Comparison of ENCODE assay signal across 8 cellular contexts in the genomic region with DNA sequence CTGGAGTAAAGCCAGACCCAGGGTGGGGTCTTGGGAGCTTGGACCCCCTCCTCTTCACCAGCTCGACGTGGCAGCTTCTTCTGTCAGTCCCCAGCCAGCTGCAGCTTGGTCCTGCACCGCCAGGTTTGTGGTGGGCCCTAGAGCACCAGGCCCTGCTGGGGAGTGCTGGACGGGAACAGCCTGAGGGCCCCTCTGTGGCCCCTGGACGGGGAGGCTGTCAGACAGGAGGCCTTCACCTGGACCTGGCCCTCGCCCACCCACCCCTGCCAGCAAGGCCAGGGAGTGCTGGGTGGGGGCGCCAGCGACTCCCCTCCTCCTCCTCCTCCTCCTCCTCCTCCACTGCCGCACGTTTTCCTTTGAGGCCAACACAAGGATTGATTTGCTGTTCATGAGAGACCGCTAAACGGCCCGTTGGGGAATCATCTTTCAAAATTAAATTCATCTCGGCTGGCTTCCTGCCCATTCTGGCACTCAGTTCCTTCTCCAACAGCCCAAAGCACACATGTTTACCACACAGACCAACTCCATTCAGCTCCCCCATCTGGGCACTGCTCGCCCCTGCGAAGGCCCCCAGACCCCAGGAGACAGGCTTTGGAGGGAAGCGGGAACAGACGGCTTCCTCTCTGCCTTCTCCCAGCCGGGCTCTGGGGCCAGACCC. TPM values are rescaled to one million over a fixed set of nuclear protein-coding genes. Genes with fewer than 3 reads are reported as not detected.
DNase-seq lines count a peak whose midpoint lies in the region; ATAC-seq and TF ChIP-seq lines count a peak whose summit lies in the region.

No MANE protein-coding gene starts in this region.

- CTCF ChIA-PET in CD8-positive, alpha-beta memory T cell (lab: Charles Lee): no interaction called here

- no peak overlapping the region for H3K4me3 ChIP-seq in CD8-positive, alpha-beta memory T cell (ENCODE audit: low read length)
- peak overlapping the region; percentile 79 for H3K4me3 ChIP-seq in HUES6 (ENCODE audit: low read depth, low read length)
- H3K4me3 ChIP-seq in ascending aorta: peak overlapping the region; percentile 53 to 59

- H3K4me1 ChIP-seq in CD8-positive, alpha-beta memory T cell (ENCODE audit: insufficient read depth, low read length): peaks cover 8% of the 10 kb centered on the region
- H3K4me1 ChIP-seq in HUES6 (ENCODE audit: control insufficient read depth, insufficient read depth, low read length): peaks cover 53% of the 10 kb centered on the region
- peaks cover 3 to 15% of the 10 kb centered on the region in 2 donors for H3K4me1 ChIP-seq in ascending aorta

- peak overlapping the region in 1 of 8 donors; percentile 84 for H3K27ac Mint-ChIP-seq in CD8-positive, alpha-beta memory T cell
- H3K27ac Mint-ChIP-seq in natural killer cell: no peak overlapping the region

- H3K27me3 ChIP-seq in CD8-positive, alpha-beta memory T cell (ENCODE audit: insufficient read depth, low read length, poor library complexity, severe bottlenecking): peaks cover 8% of the 10 kb centered on the region
- H3K27me3 ChIP-seq in HUES6 (ENCODE audit: control insufficient read depth, insufficient read depth, low read length): peaks cover 13% of the 10 kb centered on the region
- H3K27me3 ChIP-seq in ascending aorta: peaks cover 6% of the 10 kb centered on the region

- peaks cover 8 to 34% of the 10 kb centered on the region in 2 donors for H3K27me3 Mint-ChIP-seq in CD8-positive, alpha-beta memory T cell
- H3K27me3 Mint-ChIP-seq in natural killer cell (ENCODE audit: low read depth in 2 of 2): peaks cover 0 to 24% of the 10 kb centered on the region in 2 donors

- H3K4me3 Mint-ChIP-seq in CD8-positive, alpha-beta memory T cell: peak overlapping the region in 6 of 7 donors; percentile 16 to 82 (median 65)
- H3K4me3 Mint-ChIP-seq in natural killer cell: peak overlapping the region; percentile 72

- DNase-seq in CD8-positive, alpha-beta memory T cell: no peak
- no peak for DNase-seq in ascending aorta (ENCODE audit: low spot score in 2 of 2)
- no peak for DNase-seq in natural killer cell
- no peak for DNase-seq in HT-29 (ENCODE audit: low spot score)
- no peak for DNase-seq in NCI-H345 treated with DMSO at 0.1 percent for 48 hours (lab: John Stamatoyannopoulos, UW; ENCODE audit: unreplicated experiment)

- intact Hi-C loops in ascending aorta (cut with DNase I): no loop called here
- intact Hi-C loops in natural killer cell (cut with micrococcal nuclease): no loop called here

- H3K36me3 Mint-ChIP-seq in CD8-positive, alpha-beta memory T cell: no peaks in the 10 kb centered on the region
- H3K36me3 Mint-ChIP-seq in natural killer cell: no peaks in the 10 kb centered on the region

- ATAC-seq in natural killer cell: no peak
- no peak for ATAC-seq in HG03439 (IDR thresholded peaks at IDR 0.05; ENCODE audit: unreplicated experiment)
- ATAC-seq in GM19397 (IDR thresholded peaks at IDR 0.05; ENCODE audit: unreplicated experiment): no peak

- no peaks in the 10 kb centered on the region for H3K36me3 ChIP-seq in CD8-positive, alpha-beta memory T cell (ENCODE audit: insufficient read depth, low read length)
- H3K36me3 ChIP-seq in HUES6 (ENCODE audit: control insufficient read depth, insufficient read depth, low read length) (no peaks in the 10 kb centered on the region), ascending aorta (no peaks in the 10 kb centered on the region)

- TF ChIP-seq CTCF in ascending aorta (IDR thresholded peaks at IDR 0.05): no peak
- TF ChIP-seq CTCF in natural killer cell (IDR thresholded peaks at IDR 0.05): no peak

- no peaks in the 10 kb centered on the region for H3K9me3 ChIP-seq in CD8-positive, alpha-beta memory T cell (ENCODE audit: low read length)
- H3K9me3 ChIP-seq in HUES6 (ENCODE audit: control insufficient read depth, insufficient read depth, low read depth, low read length) (no peaks in the 10 kb centered on the region), ascending aorta (no peaks in the 10 kb centered on the region)

- H3K9me3 Mint-ChIP-seq in CD8-positive, alpha-beta memory T cell: peaks cover 0 to 2% (median 0%) of the 10 kb centered on the region in 5 donors
- H3K9me3 Mint-ChIP-seq in natural killer cell: no peaks in the 10 kb centered on the region

- no peak overlapping the region for H3K27ac ChIP-seq in CD8-positive, alpha-beta memory T cell (ENCODE audit: low read depth, low read length)
- H3K27ac ChIP-seq in HUES6 (ENCODE audit: low read depth, low read length): no peak overlapping the region
- H3K27ac ChIP-seq in ascending aorta: no peak overlapping the region

- POLR2A ChIA-PET in CD8-positive, alpha-beta memory T cell (lab: Charles Lee): no interaction called here

- no peak overlapping the region for H3K9ac ChIP-seq in HUES6 (ENCODE audit: low read length)

- H3K4me1 Mint-ChIP-seq in CD8-positive, alpha-beta memory T cell: peaks cover 0 to 13% (median 4%) of the 10 kb centered on the region in 3 donors
- peaks cover 4 to 18% of the 10 kb centered on the region in 2 donors for H3K4me1 Mint-ChIP-seq in natural killer cell

RNA-seq across cellular contexts. Expression of a gene that starts 1.0 kb away (rescaled TPM):
- total RNA-seq in CD8-positive, alpha-beta memory T cell: 10 to 100 TPM; 10.8 to 12.0 TPM
- polyA plus RNA-seq in CD8-positive, alpha-beta memory T cell: 3.4 TPM
- 194 TPM for total RNA-seq in ascending aorta
- 10 to 100 TPM in 1 of 3 donors, 1 to 10 TPM in 2; 3.1 to 15.6 (median 5.1) TPM for total RNA-seq in natural killer cell
- 12.7 and 16.5 TPM in 2 replicates for total RNA-seq in HT-29 (2014; rRNA removed; shearing (Covaris generic))

RNA-seq across cellular contexts. Expression of a gene that starts 14.5 kb away (rescaled TPM):
- 10 to 100 TPM; 18.9 to 21.1 TPM for total RNA-seq in CD8-positive, alpha-beta memory T cell
- 47.7 TPM for polyA plus RNA-seq in CD8-positive, alpha-beta memory T cell
- total RNA-seq in ascending aorta (18.9 TPM), natural killer cell (10 to 100 TPM; 36.2 to 46.7 (median 37.9) TPM)
- 43.1 and 44.4 TPM in 2 replicates for total RNA-seq in HT-29 (2014; rRNA removed; shearing (Covaris generic))

RNA-seq across cellular contexts. Expression of a gene that starts 39.6 kb away (rescaled TPM):
- total RNA-seq in CD8-positive, alpha-beta memory T cell: 10 to 100 TPM; 26.1 to 30.7 TPM
- polyA plus RNA-seq in CD8-positive, alpha-beta memory T cell: 33.8 TPM
- total RNA-seq in ascending aorta (14.4 TPM), natural killer cell (10 to 100 TPM; 27.8 to 35.4 (median 30.1) TPM)
- total RNA-seq in HT-29 (2014; rRNA removed; shearing (Covaris generic)): 60.3 and 66.7 TPM in 2 replicates

RNA-seq across cellular contexts. Expression of a gene that starts 42.0 kb away (rescaled TPM):
- under 1 TPM; 0.49 to 0.63 TPM for total RNA-seq in CD8-positive, alpha-beta memory T cell
- 0.20 TPM for polyA plus RNA-seq in CD8-positive, alpha-beta memory T cell
- total RNA-seq in ascending aorta (not detected), natural killer cell (under 1 TPM; 0.28 to 0.50 (median 0.39) TPM)
- total RNA-seq in HT-29 (2014; rRNA removed; shearing (Covaris generic)): 6.9 and 11.1 TPM in 2 replicates

Comparison
In these comparisons a context has a peak if more than half of its experiments do, and no peak if none do; other contexts are left out.
1. RNA of a gene that starts 1.0 kb away (total RNA-seq): 194 TPM in ascending aorta (single experiment); 12.7 to 16.5 TPM in HT-29, 10.8 to 12.0 TPM in CD8-positive, alpha-beta memory T cell and 3.1 to 15.6 TPM in natural killer cell; every median in the first group is over 10 times any median in the second.